Comparison of ENCODE assay signal across 8 cellular contexts in genomic region chr3:41961061-41961749, GRCh38. TPM values are rescaled to one million over a fixed set of nuclear protein-coding genes. Genes with fewer than 3 reads are reported as not detected.
DNase-seq lines count a peak whose midpoint lies in the region; ATAC-seq and TF ChIP-seq lines count a peak whose summit lies in the region.

No MANE protein-coding gene starts in this region.

- no peak for TF ChIP-seq CTCF in Calu3 (IDR thresholded peaks at IDR 0.05; ENCODE audit: unreplicated experiment)
- no peak for TF ChIP-seq CTCF in uterus (IDR thresholded peaks at IDR 0.05)

- DNase-seq in Calu3 (peak; percentile 50), HuH-7.5 (ENCODE audit: low spot score) (peak; percentile 18), SW 1271 (lab: John Stamatoyannopoulos, UW) (peak; percentile 9 to 75), amniotic stem cell (lab: John Stamatoyannopoulos, UW) (peak; percentile 41), hepatic stellate cell (ENCODE audit: low spot score) (peak; percentile 49), putamen (ENCODE audit: low spot score) (peak; percentile 33), uterus (peak; percentile 27 to 28)

- H3K9me3 Mint-ChIP-seq in Calu3 (ENCODE audit: low read depth, unreplicated experiment): no peaks in the 10 kb centered on the region

- H3K27me3 ChIP-seq in uterus: no peaks in the 10 kb centered on the region

- peak overlapping the region; percentile 81 to 94 for H3K4me3 ChIP-seq in uterus

- H3K36me3 Mint-ChIP-seq in Calu3 (ENCODE audit: insufficient read depth, unreplicated experiment): peaks cover 24% of the 10 kb centered on the region

- TF ChIP-seq POLR2A in uterus (IDR thresholded peaks at IDR 0.05): no peak

- CTCF ChIA-PET in Calu3 (lab: Charles Lee): interaction anchor here (0.5 to 1.2 kb wide), 3 partner anchors 119 to 189 kb away, joined by 4 read pairs; no protein-coding TSS in a partner anchor

- TSS peak; percentile 59 for BruUV-seq in Calu3 (replicated peaks; lab: Mats Ljungman, UMichigan)

- H3K27ac ChIP-seq in uterus: peak overlapping the region; percentile 73 to 88

- intact Hi-C loops in Calu3 (cut with micrococcal nuclease; ENCODE audit: unreplicated experiment): no loop called here
- intact Hi-C loops in uterus (cut with DNase I; ENCODE audit: low total_unique reads): no loop called here

- peak; percentile 29 for ATAC-seq in GM21526 (IDR thresholded peaks at IDR 0.05; ENCODE audit: low FRiP score, unreplicated experiment)

- H3K27ac Mint-ChIP-seq in Calu3 (ENCODE audit: unreplicated experiment): peak overlapping the region; percentile 95

- H3K4me3 Mint-ChIP-seq in Calu3 (ENCODE audit: low read depth, unreplicated experiment): peak overlapping the region; percentile 89

- no peaks in the 10 kb centered on the region for H3K4me1 ChIP-seq in uterus

- H3K4me1 Mint-ChIP-seq in Calu3 (ENCODE audit: low read depth, unreplicated experiment): peaks cover 9% of the 10 kb centered on the region

- H3K36me3 ChIP-seq in uterus: no peaks in the 10 kb centered on the region

- H3K9me3 ChIP-seq in uterus: no peaks in the 10 kb centered on the region

- H3K27me3 Mint-ChIP-seq in Calu3 (ENCODE audit: unreplicated experiment): peaks cover 8% of the 10 kb centered on the region

RNA-seq across cellular contexts. Expression of gene ULK4, which starts 0.7 kb away (rescaled TPM):
- total RNA-seq in Calu3 (2022) (8.6 and 8.7 TPM in 2 replicates), uterus (100 to 1,000 TPM in 1 of 4 donors, 10 to 100 TPM in 2, 1 to 10 TPM in 1; 8.7 to 118 (median 26.1) TPM)

Comparison
In these comparisons a context has a peak if more than half of its experiments do, and no peak if none do; other contexts are left out.
1. Peak in every context shown above with its lines: DNase-seq, ATAC-seq, H3K4me3 ChIP-seq and H3K27ac ChIP-seq.